Comparison of ENCODE assay signal across 9 cellular contexts in genomic region chrX:101385795-101386541, GRCh38. TPM values are rescaled to one million over a fixed set of nuclear protein-coding genes. Genes with fewer than 3 reads are reported as not detected.
DNase-seq lines count a peak whose midpoint lies in the region; ATAC-seq, FAIRE-seq and TF ChIP-seq lines count a peak whose summit lies in the region.
"Had no signal": no experiment of that assay in that cellular context is flagged by ENCODE, and none has a peak within 500 bp of the region (broad histone marks: within the 10 kb centered on the region; RNA-seq: fewer than 3 reads in every experiment).

Gene BTK (minus strand): TSS chrX:101386191. CDS start chrX:101375284, 10,907 bp downstream.

- H2AFZ ChIP-seq in OCI-LY3 (ENCODE audit: low read depth, low read length), result 0 out of 2 replicates have a peak within 1 kb of the TSS, but pooled peaks have one; percentile 15

- FAIRE-seq in frontal cortex (lab: Jason Lieb, UNC), result no peak

- no peaks in the 10 kb centered on the region for H3K9me3 ChIP-seq in OCI-LY3 (ENCODE audit: insufficient read depth, low read length)
- peaks cover under 1% of the 10 kb centered on the region for H3K9me3 ChIP-seq in WERI-Rb-1 (ENCODE audit: severe bottlenecking)

- ATAC-seq in GM18909 (IDR thresholded peaks at IDR 0.05; ENCODE audit: poor library complexity, unreplicated experiment) (peak; percentile 67), HG02870 (IDR thresholded peaks at IDR 0.05; ENCODE audit: unreplicated experiment) (peak; percentile 63)

- H3K4me2 ChIP-seq in OCI-LY3 (ENCODE audit: low read length), result peak within 1 kb of the TSS; percentile 97

- H3K36me3 ChIP-seq in OCI-LY3 (replicated peaks; ENCODE audit: low read depth, low read length), result peaks cover 6% of the 10 kb centered on the region
- no peaks in the 10 kb centered on the region for H3K36me3 ChIP-seq in rectal smooth muscle tissue (ENCODE audit: control insufficient read depth, insufficient read depth, low read length)
- H3K36me3 ChIP-seq in WERI-Rb-1, result no peaks in the 10 kb centered on the region; the same call in 1 of the 2 replicates

- peak within 1 kb of the TSS; percentile 91 for H3K4me3 ChIP-seq in OCI-LY3 (ENCODE audit: low read length)
- H3K4me3 ChIP-seq in rectal smooth muscle tissue (ENCODE audit: low read length), result peak within 1 kb of the TSS; percentile 32
- H3K4me3 ChIP-seq in WERI-Rb-1 (ENCODE audit: low read depth, low read length), result no peak within 1 kb of the TSS

- H3K27me3 ChIP-seq in OCI-LY3 (ENCODE audit: low read depth, low read length) (no peaks in the 10 kb centered on the region), rectal smooth muscle tissue (ENCODE audit: control insufficient read depth, insufficient read depth, low read length) (no peaks in the 10 kb centered on the region), WERI-Rb-1 (ENCODE audit: insufficient read depth, low read depth, severe bottlenecking) (peaks cover 16% of the 10 kb centered on the region)

- H3K27ac ChIP-seq in OCI-LY3 (ENCODE audit: low read length), result peak within 1 kb of the TSS; percentile 94
- H3K27ac ChIP-seq in rectal smooth muscle tissue (ENCODE audit: low read depth, low read length), result no peak within 1 kb of the TSS
- H3K27ac ChIP-seq in WERI-Rb-1, result no peak within 1 kb of the TSS

- peaks cover 58% of the 10 kb centered on the region for H3K79me2 ChIP-seq in OCI-LY3 (ENCODE audit: low read length)

- TF ChIP-seq CTCF in OCI-LY3 (IDR thresholded peaks at IDR 0.05; ENCODE audit: low read depth, low read length), result no peak
- no peak for TF ChIP-seq CTCF in WERI-Rb-1 (IDR thresholded peaks at IDR 0.05; ENCODE audit: low read depth, low read length)

- DNase-seq in frontal cortex (ENCODE audit: low spot score in 2 of 2), result no peak
- no peak for DNase-seq in NCI-H1417 (lab: John Stamatoyannopoulos, UW)
- no peak for DNase-seq in WERI-Rb-1
- DNase-seq in stimulated activated CD4-positive, alpha-beta T cell treated with anti-CD3 and anti-CD28 coated beads, Interleukin-12 subunit alpha, Interleukin-12 subunit beta, amount 100 ng/mL, for 4 hours, result no peak

- H3K9ac ChIP-seq in OCI-LY3 (ENCODE audit: low read length), result peak within 1 kb of the TSS; percentile 95
- no peak within 1 kb of the TSS for H3K9ac ChIP-seq in rectal smooth muscle tissue (ENCODE audit: low read length)

- H3K4me1 ChIP-seq in OCI-LY3 (ENCODE audit: low read length) (peaks cover 33% of the 10 kb centered on the region), rectal smooth muscle tissue (ENCODE audit: control insufficient read depth, insufficient read depth, low read length) (no peaks in the 10 kb centered on the region)

- no peaks in the 10 kb centered on the region for H4K20me1 ChIP-seq in OCI-LY3 (ENCODE audit: insufficient read depth, low read length)

RNA-seq across cellular contexts. Expression of gene BTK, which starts in this region (rescaled TPM):
- total RNA-seq in frontal cortex, result 0.41 TPM
- total RNA-seq: kidney epithelial cell had no signal
